ENCODE assay signal across 2 cellular contexts in genomic region chr1:93880731-93881130, GRCh38.
TF ChIP-seq lines count a peak whose summit lies in the region.

No MANE protein-coding gene starts in this region.

TF ChIP-seq in A549, 52 proteins besides CTCF, POLR2A, EP300 and RAD21:
- no peak for TF ChIP-seq PHF8 (IDR thresholded peaks at IDR 0.05; ENCODE audit: borderline replicate concordance, low read depth)

TF ChIP-seq in IMR-90, 13 proteins besides CTCF, POLR2A, EP300 and RAD21:
- TF ChIP-seq FOS (IDR thresholded peaks at IDR 0.05; ENCODE audit: low read depth, low read length) (no peak), NFE2L2 (IDR thresholded peaks at IDR 0.05; ENCODE audit: low read depth, low read length) (no peak), MXI1 (IDR thresholded peaks at IDR 0.05; ENCODE audit: borderline replicate concordance, low read depth, low read length) (no peak)
